24 cellular contexts compared by ENCODE assay signal in genomic region chr1:47911424-47911823, GRCh38.
A peak's percentile ranks its signal among the peaks of the same experiment; 100 is the strongest.
DNase-seq lines count a peak whose midpoint lies in the region; ATAC-seq, FAIRE-seq and TF ChIP-seq lines count a peak whose summit lies in the region.
"Had no signal": no experiment of that assay in that cellular context is flagged by ENCODE, and none has a peak within 500 bp of the region (broad histone marks: within the 10 kb centered on the region; RNA-seq: fewer than 3 reads in every experiment).

No MANE protein-coding gene starts in this region.

- 95% methylated on average over 6 of the region's 9 CpGs for WGBS in HepG2 (ENCODE audit: low lambda C conversion rate)
- 86% methylated on average over 2 of the region's 9 CpGs for WGBS in right lobe of liver (ENCODE audit: insufficient coverage, low coverage, low lambda C conversion rate, missing lambda C conversion rate)

- POLR2A ChIA-PET in HepG2 (lab: Yijun Ruan, JAX) = interaction anchor here (1.2 kb wide), 1 partner anchor 44 kb away, joined by 8 read pairs; no protein-coding TSS in a partner anchor

- H3K4me3 Mint-ChIP-seq in nephron (no peak overlapping the region), progenitor cell of endocrine pancreas (ENCODE audit: low read depth) (no peak overlapping the region)
- H3K4me3 Mint-ChIP-seq: CD14-positive monocyte; CD4-positive, alpha-beta T cell; CD8-positive, alpha-beta memory T cell; HFFc6 had no signal

- H3K27me3 Mint-ChIP-seq in nephron (ENCODE audit: low read depth) (peaks cover 56% of the 10 kb centered on the region), progenitor cell of endocrine pancreas (no peaks in the 10 kb centered on the region)

- H2AFZ ChIP-seq in HepG2 (ENCODE audit: low read length) = no peak overlapping the region
- H2AFZ ChIP-seq: GM23248 had no signal

- CTCF ChIA-PET in HepG2 (lab: Yijun Ruan, JAX; ENCODE audit: low intra/inter-chr PET ratio, low total read pairs) = no interaction called here

- H3K9me3 ChIP-seq in HepG2 (ENCODE audit: low read length) = no peaks in the 10 kb centered on the region
- no peaks in the 10 kb centered on the region for H3K9me3 ChIP-seq in right lobe of liver
- H3K9me3 ChIP-seq: BE2C; BLaER1 treated with 17β-estradiol and CSF1 and Interleukin-3, amounts not matched to agents 10 nM and 100 nM; HAP-1 had no signal

- H3K27ac ChIP-seq in HepG2 (ENCODE audit: extremely low read length, insufficient read depth, low read length) (peak overlapping the region; percentile 98), right lobe of liver (no peak overlapping the region), dorsolateral prefrontal cortex (no peak overlapping the region)
- H3K27ac ChIP-seq: 22Rv1; BLaER1 treated with 17β-estradiol and CSF1 and Interleukin-3, amounts not matched to agents 10 nM and 100 nM; GM23248 had no signal

- no peak for TF ChIP-seq POLR2A in HepG2 (IDR thresholded peaks at IDR 0.05; ENCODE audit: insufficient read depth in 1 of 2, low read depth in 2 of 2, low read length in 2 of 2)
- no peak for TF ChIP-seq POLR2A in right lobe of liver (IDR thresholded peaks at IDR 0.05)

- in situ Hi-C loops in HepG2 (cut with HindIII; ENCODE audit: extremely low pct_ligation_motif_present, low pct_unique_long_range_greater_than_20kb) = no loop called here

- H3K27ac Mint-ChIP-seq in nephron (peak overlapping the region in 2 of 3 experiments; percentile 7 to 12), progenitor cell of endocrine pancreas (peak overlapping the region; percentile 30)
- H3K27ac Mint-ChIP-seq: CD4-positive, alpha-beta T cell; CD8-positive, alpha-beta memory T cell; HFFc6 had no signal

- DNase-seq in HepG2 (ENCODE audit: low spot score) (no peak), right lobe of liver (no peak), progenitor cell of endocrine pancreas (ENCODE audit: low spot score, unreplicated experiment) (no peak), mucosa of gallbladder (ENCODE audit: low spot score) (no peak), dorsolateral prefrontal cortex (no peak)
- DNase-seq: BE2C; CD4-positive, alpha-beta T cell; DMS 273 treated with DMSO at 0.1 percent for 48 hours; DMS79; EL; GDM1; GM23248; HFFc6 had no signal

- intact Hi-C loops in HepG2 (cut with micrococcal nuclease; ENCODE audit: unreplicated experiment) (no loop called here), right lobe of liver (cut with DNase I) (no loop called here), dorsolateral prefrontal cortex (cut with DNase I) (no loop called here)

- no peak for TF ChIP-seq RAD21 in HepG2 (CRISPR knock-in tag; IDR thresholded peaks at IDR 0.05)

- H3K4me3 ChIP-seq in HepG2 (replicated peaks in 1 of 3; ENCODE audit: insufficient read depth in 1 of 3, low read depth in 2 of 3, low read length in 3 of 3) (no peak overlapping the region), right lobe of liver (no peak overlapping the region), dorsolateral prefrontal cortex (no peak overlapping the region)
- H3K4me3 ChIP-seq: BLaER1 treated with 17β-estradiol and CSF1 and Interleukin-3, amounts not matched to agents 10 nM and 100 nM; GM12878; GM23248; HAP-1 had no signal

- ATAC-seq in HepG2 (no peak), right lobe of liver (no peak), HG03095 (IDR thresholded peaks at IDR 0.05; ENCODE audit: unreplicated experiment) (no peak)
- ATAC-seq: GM12878 had no signal

- no peak for FAIRE-seq in HepG2 (lab: Jason Lieb, UNC)
- FAIRE-seq: A204.1, D721Med, GM12878, GM19239 had no signal

- H3K27me3 ChIP-seq in HepG2 (ENCODE audit: control insufficient read depth in 1 of 2, insufficient read depth in 2 of 2, low read length in 2 of 2) = no peaks in the 10 kb centered on the region
- H3K27me3 ChIP-seq in right lobe of liver = no peaks in the 10 kb centered on the region
- H3K27me3 ChIP-seq in dorsolateral prefrontal cortex = peaks cover 0 to 7% (median 0%) of the 10 kb centered on the region in 45 donors
- H3K27me3 ChIP-seq: BE2C; BLaER1 treated with 17β-estradiol and CSF1 and Interleukin-3, amounts not matched to agents 10 nM and 100 nM had no signal

- peaks cover 92% of the 10 kb centered on the region for H3K4me1 ChIP-seq in HepG2 (ENCODE audit: insufficient read depth, low read length)
- peaks cover 0 to 23% (median 9%) of the 10 kb centered on the region in 4 donors for H3K4me1 ChIP-seq in right lobe of liver
- H3K4me1 ChIP-seq: BE2C; BLaER1 treated with 17β-estradiol and CSF1 and Interleukin-3, amounts not matched to agents 10 nM and 100 nM; HAP-1 had no signal

- H3K4me2 ChIP-seq in HepG2 (ENCODE audit: low read depth, low read length) = peak overlapping the region; percentile 93; the same call in 1 of the 2 replicates
- H3K4me2 ChIP-seq: BLaER1 treated with 17β-estradiol and CSF1 and Interleukin-3, amounts not matched to agents 10 nM and 100 nM had no signal

- no TSS peak for BruUV-seq in HepG2 (replicated peaks; lab: Mats Ljungman, UMichigan)

- no peak for TF ChIP-seq EP300 in HepG2 (IDR thresholded peaks at IDR 0.05; ENCODE audit: low read depth in 2 of 2, low read length in 2 of 2)
- no peak for TF ChIP-seq EP300 in HepG2 (CRISPR knock-in tag; IDR thresholded peaks at IDR 0.05; ENCODE audit: borderline replicate concordance)

- no peaks in the 10 kb centered on the region for H3K36me3 Mint-ChIP-seq in nephron (ENCODE audit: low read depth)
- no peaks in the 10 kb centered on the region for H3K36me3 Mint-ChIP-seq in progenitor cell of endocrine pancreas (ENCODE audit: insufficient read depth)
- H3K36me3 Mint-ChIP-seq: CD14-positive monocyte; CD8-positive, alpha-beta memory T cell had no signal

- H3K9ac ChIP-seq in HepG2 (ENCODE audit: insufficient read depth, low read depth, low read length) = no peak overlapping the region
- H3K9ac ChIP-seq: BLaER1 treated with 17β-estradiol and CSF1 and Interleukin-3, amounts not matched to agents 10 nM and 100 nM; GM23248 had no signal

- H3K4me1 Mint-ChIP-seq in nephron (peaks cover 41% of the 10 kb centered on the region), progenitor cell of endocrine pancreas (ENCODE audit: low read depth) (peaks cover 43% of the 10 kb centered on the region)
- H3K4me1 Mint-ChIP-seq: CD14-positive monocyte; CD8-positive, alpha-beta memory T cell had no signal

- H3K9me3 Mint-ChIP-seq in nephron = no peaks in the 10 kb centered on the region
- H3K9me3 Mint-ChIP-seq in progenitor cell of endocrine pancreas (ENCODE audit: low read depth) = no peaks in the 10 kb centered on the region
- H3K9me3 Mint-ChIP-seq: CD4-positive, alpha-beta T cell; CD8-positive, alpha-beta memory T cell had no signal

- TF ChIP-seq CTCF in HepG2 (CRISPR knock-in tag; IDR thresholded peaks at IDR 0.05) (no peak), right lobe of liver (IDR thresholded peaks at IDR 0.05) (no peak), nephron (IDR thresholded peaks at IDR 0.05; ENCODE audit: unreplicated experiment in 3 of 3) (no peak), progenitor cell of endocrine pancreas (IDR thresholded peaks at IDR 0.05; ENCODE audit: unreplicated experiment) (no peak), dorsolateral prefrontal cortex (IDR thresholded peaks at IDR 0.05 in 54 of 56, conservative IDR thresholded peaks at IDR 0.05 in 2 of 56; ENCODE audit: low read depth in 1 of 56, partially characterized antibody in 56 of 56) (no peak)

- H3K79me2 ChIP-seq in HepG2 (ENCODE audit: insufficient read depth, low read length) = peaks cover 6% of the 10 kb centered on the region

- H4K20me1 ChIP-seq in HepG2 (ENCODE audit: insufficient read depth, low read length) = no peaks in the 10 kb centered on the region
- H4K20me1 ChIP-seq: BLaER1 treated with 17β-estradiol and CSF1 and Interleukin-3, amounts not matched to agents 10 nM and 100 nM had no signal

- H3K36me3 ChIP-seq in HepG2 (replicated peaks in 1 of 2; ENCODE audit: control insufficient read depth in 1 of 2, insufficient read depth in 2 of 2, low read length in 2 of 2) (no peaks in the 10 kb centered on the region), right lobe of liver (no peaks in the 10 kb centered on the region)
- H3K36me3 ChIP-seq: BE2C; BLaER1 treated with 17β-estradiol and CSF1 and Interleukin-3, amounts not matched to agents 10 nM and 100 nM; HAP-1 had no signal

TF ChIP-seq in HepG2, 621 proteins besides CTCF, POLR2A, EP300 and RAD21 (continues in another document):
- 0 out of 2 replicates have a peak, but pooled peaks have one; percentile 35 for TF ChIP-seq PHF21A (CRISPR knock-in tag; IDR thresholded peaks at IDR 0.05)
- 0 out of 2 replicates have a peak, but pooled peaks have one; percentile 32 for TF ChIP-seq PHF20 (CRISPR knock-in tag; IDR thresholded peaks at IDR 0.05)
- no peak for TF ChIP-seq KLF16 (CRISPR knock-in tag; IDR thresholded peaks at IDR 0.05)
- no peak for TF ChIP-seq PHF5A (CRISPR knock-in tag; IDR thresholded peaks at IDR 0.05; ENCODE audit: low read depth, unreplicated experiment)
- TF ChIP-seq GTF3A (CRISPR knock-in tag; conservative IDR thresholded peaks at IDR 0.05) = no peak
- TF ChIP-seq ZBTB38 (CRISPR knock-in tag; IDR thresholded peaks at IDR 0.05) = peak; percentile 60; the same call in 1 of the 2 replicates
- no peak for TF ChIP-seq IKZF5 (CRISPR knock-in tag; IDR thresholded peaks at IDR 0.05)
- no peak for TF ChIP-seq KDM5B (CRISPR knock-in tag; IDR thresholded peaks at IDR 0.05; ENCODE audit: borderline replicate concordance)
- TF ChIP-seq ZNF292 (CRISPR knock-in tag; IDR thresholded peaks at IDR 0.05; ENCODE audit: borderline replicate concordance, low read depth) = no peak
